In the genomic region with DNA sequence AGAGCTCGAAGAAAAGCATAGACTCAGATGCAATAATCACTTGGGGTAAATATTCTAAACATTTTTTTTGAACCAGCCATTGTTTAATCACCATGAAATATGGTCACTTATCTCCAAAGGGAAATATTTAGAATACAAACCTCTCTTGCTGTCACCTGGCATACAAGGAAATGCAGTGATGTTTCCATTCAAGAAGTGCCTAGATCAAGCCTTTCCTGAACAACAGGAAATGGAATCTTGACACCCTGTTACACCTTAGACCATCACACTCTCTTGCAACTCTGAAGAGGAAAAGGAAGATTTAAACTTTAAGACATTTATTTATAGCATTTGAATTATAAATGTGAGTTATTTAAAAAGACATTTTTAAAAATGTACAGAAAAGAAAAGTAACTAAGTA, we compare ENCODE assay signal across 23 cellular contexts.
"Had no signal": no experiment of that assay in that cellular context is flagged by ENCODE, and none has a peak within 500 bp of the region (broad histone marks: within the 10 kb centered on the region; RNA-seq: fewer than 3 reads in every experiment).

No MANE protein-coding gene starts in this region.

- H3K36me3 ChIP-seq: gastrocnemius medialis, sigmoid colon, tibial nerve, upper lobe of right lung, uterus had no signal

- H3K4me3 ChIP-seq: gastrocnemius medialis, lung, psoas muscle, sigmoid colon, spleen, testis, tibial nerve, upper lobe of right lung, uterus had no signal

- H3K9me3 ChIP-seq: gastrocnemius medialis, psoas muscle, sigmoid colon, spleen, testis, tibial nerve, upper lobe of right lung, uterus had no signal

- H3K27me3 ChIP-seq: gastrocnemius medialis, sigmoid colon, spleen, testis, tibial nerve, upper lobe of right lung, uterus had no signal

- H3K27me3 Mint-ChIP-seq: effector memory CD8-positive, alpha-beta T cell; memory B cell; naive B cell; stimulated activated memory B cell treated with anti-CD40 and anti-IgM and Interleukin-4, amounts not matched to agents 10 μg/mL and 1 μg/mL and 100 μg/mL, for 72 hours had no signal

- H3K4me3 Mint-ChIP-seq: effector memory CD8-positive, alpha-beta T cell; memory B cell; naive B cell; nephron progenitor cell; stimulated activated memory B cell treated with anti-CD40 and anti-IgM and Interleukin-4, amounts not matched to agents 10 μg/mL and 1 μg/mL and 100 μg/mL, for 72 hours had no signal

- H3K4me1 Mint-ChIP-seq: memory B cell; naive B cell; stimulated activated memory B cell treated with anti-CD40 and anti-IgM and Interleukin-4, amounts not matched to agents 10 μg/mL and 1 μg/mL and 100 μg/mL, for 72 hours had no signal

- H3K27ac ChIP-seq: gastrocnemius medialis, psoas muscle, sigmoid colon, spleen, testis, upper lobe of right lung, uterus had no signal

- H3K9me3 Mint-ChIP-seq: effector memory CD8-positive, alpha-beta T cell; memory B cell; naive B cell; nephron progenitor cell; stimulated activated memory B cell treated with anti-CD40 and anti-IgM and Interleukin-4, amounts not matched to agents 10 μg/mL and 1 μg/mL and 100 μg/mL, for 72 hours had no signal

- H3K4me1 ChIP-seq: gastrocnemius medialis, psoas muscle, spleen, testis, upper lobe of right lung, uterus had no signal

- ATAC-seq: effector memory CD8-positive, alpha-beta T cell; gastrocnemius medialis; left lobe of liver; psoas muscle; right cardiac atrium; stimulated activated memory B cell treated with anti-CD40 and anti-IgM and Interleukin-4, amounts not matched to agents 10 μg/mL and 1 μg/mL and 100 μg/mL, for 72 hours; stimulated activated naive CD8-positive, alpha-beta T cell treated with anti-CD3 and anti-CD28 coated beads, Interleukin-15, Interleukin-2, amounts not matched to agents 100 U/mL and 50 U/mL, for 24 hours; upper lobe of right lung had no signal

- H3K27ac Mint-ChIP-seq: effector memory CD8-positive, alpha-beta T cell; memory B cell; naive B cell; nephron progenitor cell; stimulated activated memory B cell treated with anti-CD40 and anti-IgM and Interleukin-4, amounts not matched to agents 10 μg/mL and 1 μg/mL and 100 μg/mL, for 72 hours had no signal

- DNase-seq: cortex of kidney; effector memory CD8-positive, alpha-beta T cell; foreskin fibroblast; gastrocnemius medialis; head of caudate nucleus; naive B cell; nephron progenitor cell; nucleus accumbens; psoas muscle; right cardiac atrium; sigmoid colon; spleen; stimulated activated CD4-positive, alpha-beta T cell treated with anti-CD3 and anti-CD28 coated beads, Interleukin-4, amount 100 ng/mL, for 4 hours; stimulated activated naive CD8-positive, alpha-beta T cell treated with anti-CD3 and anti-CD28 coated beads, Interleukin-15, Interleukin-2, amounts not matched to agents 100 U/mL and 50 U/mL, for 24 hours; substantia nigra; testis; upper lobe of right lung; uterus had no signal
